1 cellular context compared by ENCODE assay signal in genomic region chr3:129699635-129700034, GRCh38.
TF ChIP-seq lines count a peak whose summit lies in the region.

No MANE protein-coding gene starts in this region.

TF ChIP-seq in WTC11, 78 proteins besides CTCF, POLR2A, EP300 and RAD21 (continued from another document):
- TF ChIP-seq ZNF532 (CRISPR knock-in tag; IDR thresholded peaks at IDR 0.05; ENCODE audit: borderline replicate concordance): no peak
- no peak for TF ChIP-seq RELA (CRISPR knock-in tag; IDR thresholded peaks at IDR 0.05; ENCODE audit: borderline replicate concordance)
- TF ChIP-seq PRDM15 (CRISPR knock-in tag; IDR thresholded peaks at IDR 0.05): no peak
